8 cellular contexts compared by ENCODE assay signal in the genomic region with DNA sequence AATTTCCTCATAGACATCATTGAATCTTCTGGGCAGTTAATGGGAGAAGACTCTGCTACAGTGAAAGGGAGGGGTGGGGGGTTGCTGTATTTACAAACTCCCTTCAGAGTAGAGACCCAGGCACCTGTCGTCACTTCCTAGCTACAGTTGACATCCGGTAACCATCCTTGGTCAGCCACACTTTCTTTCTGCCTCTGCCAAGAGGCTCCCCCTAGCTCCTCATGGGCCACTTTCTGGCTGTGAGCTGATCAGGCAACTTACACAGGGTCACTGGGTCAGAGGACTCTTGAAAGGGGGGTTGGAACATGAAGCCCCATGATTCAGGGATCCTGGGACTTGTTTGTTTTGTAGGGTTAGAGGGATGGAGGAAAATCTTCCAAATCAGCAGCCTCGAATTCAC. TPM values are rescaled to one million over a fixed set of nuclear protein-coding genes. Genes with fewer than 3 reads are reported as not detected.
DNase-seq lines count a peak whose midpoint lies in the region; ATAC-seq and TF ChIP-seq lines count a peak whose summit lies in the region.

No MANE protein-coding gene starts in this region.

- H3K27ac ChIP-seq in skin epidermis: peak overlapping the region in 18 of 21 experiments; percentile 18 to 91 (median 82)

- POLR2A ChIA-PET in WTC11 (lab: Charles Lee): no interaction called here

- DNase-seq in NCI-H2171 treated with DMSO at 0.1 percent for 48 hours (lab: John Stamatoyannopoulos, UW): peak; percentile 63
- DNase-seq in NCI-H2171 (lab: John Stamatoyannopoulos, UW): no peak
- DNase-seq in WTC11 (ENCODE audit: low spot score): no peak
- no peak for DNase-seq in RKO (ENCODE audit: low spot score)
- no peak for DNase-seq in middle frontal gyrus (ENCODE audit: extremely low spot score, low spot score)
- no peak for DNase-seq in NOMO-1 treated with DMSO at 0.1 percent for 48 hours (lab: John Stamatoyannopoulos, UW; ENCODE audit: unreplicated experiment)

- no peaks in the 10 kb centered on the region for H3K9me3 Mint-ChIP-seq in WTC11

- ATAC-seq in WTC11: no peak

- H3K27ac Mint-ChIP-seq in WTC11: peak overlapping the region; percentile 27; the same call in 1 of the 2 replicates

- peaks cover 9% of the 10 kb centered on the region for H3K4me1 ChIP-seq in endocrine pancreas (ENCODE audit: control insufficient read depth, insufficient read depth, low read length)

- CTCF ChIA-PET in WTC11 (lab: Charles Lee): interaction anchor here (0.6 to 1.4 kb wide), 7 partner anchors 10 to 230 kb away, joined by 3 to 7 read pairs (median 3); no protein-coding TSS in a partner anchor

- H3K9me3 ChIP-seq in endocrine pancreas (ENCODE audit: control insufficient read depth, low read length): no peaks in the 10 kb centered on the region

- no peaks in the 10 kb centered on the region for H3K36me3 ChIP-seq in endocrine pancreas (ENCODE audit: control insufficient read depth, insufficient read depth, low read length)

- TF ChIP-seq CTCF in WTC11 (IDR thresholded peaks at IDR 0.05): no peak

- H3K4me3 Mint-ChIP-seq in WTC11: peak overlapping the region; percentile 96

- no peaks in the 10 kb centered on the region for H3K27me3 ChIP-seq in endocrine pancreas (ENCODE audit: control insufficient read depth, insufficient read depth, low read length)

- H3K4me1 Mint-ChIP-seq in WTC11: peaks cover 23% of the 10 kb centered on the region

- H3K36me3 Mint-ChIP-seq in WTC11: no peaks in the 10 kb centered on the region; the same call in 1 of the 2 replicates

- peak overlapping the region; percentile 36 for H3K9ac ChIP-seq in endocrine pancreas (ENCODE audit: control insufficient read depth, insufficient read depth, low read length)

- H3K4me3 ChIP-seq in endocrine pancreas (ENCODE audit: control insufficient read depth, insufficient read depth, low read length) (peak overlapping the region; percentile 79), skin epidermis (peak overlapping the region in 6 of 7 experiments; percentile 54 to 97 (median 76))

- H3K27me3 Mint-ChIP-seq in WTC11 (ENCODE audit: low read depth): no peaks in the 10 kb centered on the region

TF ChIP-seq in WTC11, 78 proteins besides CTCF, POLR2A, EP300 and RAD21:
- TF ChIP-seq ZNF263 (CRISPR knock-in tag; IDR thresholded peaks at IDR 0.05; ENCODE audit: low read depth): no peak
- TF ChIP-seq RORB (CRISPR knock-in tag; IDR thresholded peaks at IDR 0.05): no peak
- no peak for TF ChIP-seq ZNF512 (CRISPR knock-in tag; IDR thresholded peaks at IDR 0.05; ENCODE audit: borderline replicate concordance)
- TF ChIP-seq, protein P1, sequence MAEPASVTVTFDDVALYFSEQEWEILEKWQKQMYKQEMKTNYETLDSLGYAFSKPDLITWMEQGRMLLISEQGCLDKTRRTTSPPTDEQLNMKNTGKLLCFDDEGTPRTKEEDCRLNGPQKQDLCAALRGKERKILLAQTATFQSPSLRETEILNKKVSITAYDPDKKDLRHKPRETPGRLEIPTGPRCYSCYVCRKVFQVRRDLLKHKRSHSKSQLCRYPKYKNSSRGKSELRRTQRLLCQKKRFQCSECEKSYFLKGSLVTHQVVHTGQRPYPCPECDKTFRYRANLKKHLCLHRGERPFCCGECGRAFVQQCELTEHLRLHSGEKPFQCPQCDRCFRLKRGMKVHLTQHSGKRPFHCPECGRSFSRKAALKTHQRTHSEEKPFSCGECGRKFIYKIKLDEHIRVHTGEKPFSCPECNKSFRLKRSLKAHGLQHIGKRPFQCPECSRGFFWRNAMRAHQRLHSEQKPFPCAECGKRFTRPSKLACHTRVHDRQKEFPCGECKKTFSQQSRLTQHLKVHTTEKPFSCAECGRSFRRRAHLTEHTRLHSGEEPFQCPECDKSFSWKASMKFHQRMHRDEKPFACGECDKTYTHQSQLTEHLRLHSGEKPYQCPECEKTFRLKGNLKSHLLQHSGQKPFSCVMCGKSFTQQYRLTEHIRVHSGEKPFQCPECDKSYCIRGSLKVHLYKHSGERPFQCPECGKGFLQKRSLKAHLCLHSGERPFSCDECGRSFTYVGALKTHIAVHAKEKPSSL (CRISPR knock-in tag; conservative IDR thresholded peaks at IDR 0.05): no peak
- TF ChIP-seq MYBL2 (CRISPR knock-in tag; IDR thresholded peaks at IDR 0.05): no peak
- no peak for TF ChIP-seq ESRRA (CRISPR knock-in tag; IDR thresholded peaks at IDR 0.05; ENCODE audit: borderline replicate concordance)
- no peak for TF ChIP-seq SMAD4 (CRISPR knock-in tag; IDR thresholded peaks at IDR 0.05)
- no peak for TF ChIP-seq GRHL2 (CRISPR knock-in tag; IDR thresholded peaks at IDR 0.05; ENCODE audit: insufficient replicate concordance, severe bottlenecking)
- no peak for TF ChIP-seq ZNF219 (CRISPR knock-in tag; IDR thresholded peaks at IDR 0.05; ENCODE audit: borderline replicate concordance)
TF ChIP-seq in WTC11: peak in this region for 0.

RNA-seq across cellular contexts. Expression of gene TECPR1, which starts 1.2 kb away (rescaled TPM):
- 17.6 to 21.5 TPM (median 18.4 TPM) in 3 replicates for total RNA-seq in WTC11 (2021)

RNA-seq across cellular contexts. Expression of gene BRI3, which starts 30.7 kb away (rescaled TPM):
- 108 to 112 TPM (median 110 TPM) in 3 replicates for total RNA-seq in WTC11 (2021)

RNA-seq across cellular contexts. Expression of gene BHLHA15, which starts 39.5 kb away (rescaled TPM):
- total RNA-seq in WTC11 (2021): 2.7 to 3.3 TPM (median 2.8 TPM) in 3 replicates
